Comparison of ENCODE assay signal across 15 cellular contexts in genomic region chr2:23502096-23502495, GRCh38.
DNase-seq lines count a peak whose midpoint lies in the region; ATAC-seq and TF ChIP-seq lines count a peak whose summit lies in the region.
"Had no signal": no experiment of that assay in that cellular context is flagged by ENCODE, and none has a peak within 500 bp of the region (broad histone marks: within the 10 kb centered on the region; RNA-seq: fewer than 3 reads in every experiment).

No MANE protein-coding gene starts in this region.

- peaks cover 36% of the 10 kb centered on the region for H3K4me1 Mint-ChIP-seq in MCF 10A (ENCODE audit: insufficient read depth, unreplicated experiment)
- peaks cover 60% of the 10 kb centered on the region for H3K4me1 Mint-ChIP-seq in neural crest cell
- peaks cover 68% of the 10 kb centered on the region for H3K4me1 Mint-ChIP-seq in type B pancreatic cell (ENCODE audit: unreplicated experiment)

- no peak for TF ChIP-seq POLR2A in breast epithelium (IDR thresholded peaks at IDR 0.05)

- no peaks in the 10 kb centered on the region for H3K36me3 ChIP-seq in breast epithelium

- POLR2A ChIA-PET in MCF 10A (lab: Yijun Ruan, JAX) = no interaction called here

- intact Hi-C loops in breast epithelium (cut with DNase I; ENCODE audit: low total_unique reads) (no loop called here), MCF 10A (cut with micrococcal nuclease) (no loop called here)

- no TSS peak for BruUV-seq in MCF 10A (replicated peaks; lab: Mats Ljungman, UMichigan)

- H3K36me3 Mint-ChIP-seq in MCF 10A (ENCODE audit: insufficient read depth, unreplicated experiment) (peaks cover 4% of the 10 kb centered on the region), neural crest cell (ENCODE audit: low read depth) (no peaks in the 10 kb centered on the region), type B pancreatic cell (no peaks in the 10 kb centered on the region)
- H3K36me3 Mint-ChIP-seq: activated naive CD4-positive, alpha-beta T cell treated with anti-CD3 and anti-CD28 coated beads, Interleukin-2, amount 50 U/mL, for 72 hours had no signal

- H3K27me3 ChIP-seq in breast epithelium = no peaks in the 10 kb centered on the region

- H3K27me3 Mint-ChIP-seq in MCF 10A (ENCODE audit: insufficient read depth, unreplicated experiment) = no peaks in the 10 kb centered on the region
- H3K27me3 Mint-ChIP-seq in neural crest cell (ENCODE audit: low read depth) = no peaks in the 10 kb centered on the region
- H3K27me3 Mint-ChIP-seq in type B pancreatic cell = no peaks in the 10 kb centered on the region

- H3K27ac Mint-ChIP-seq in MCF 10A (ENCODE audit: low read depth, unreplicated experiment) (no peak overlapping the region), neural crest cell (ENCODE audit: unreplicated experiment) (peak overlapping the region; percentile 83), type B pancreatic cell (peak overlapping the region; percentile 5)
- H3K27ac Mint-ChIP-seq: activated naive CD4-positive, alpha-beta T cell treated with anti-CD3 and anti-CD28 coated beads, Interleukin-2, amount 50 U/mL, for 72 hours had no signal

- peak in 1 of 2 donors; percentile 71 for DNase-seq in breast epithelium (ENCODE audit: low spot score in 2 of 2)
- DNase-seq in MCF 10A (ENCODE audit: unreplicated experiment) = no peak
- peak; percentile 57 to 77 for DNase-seq in foreskin fibroblast
- no peak for DNase-seq in neural crest cell (ENCODE audit: low read depth, low spot score)
- no peak for DNase-seq in type B pancreatic cell (ENCODE audit: extremely low spot score, unreplicated experiment)
- no peak for DNase-seq in stimulated activated CD4-positive, alpha-beta T cell treated with anti-CD3 and anti-CD28 coated beads, Interleukin-1b, Interleukin-23, amount 100 ng/mL, for 48 hours
- DNase-seq in NCI-H1930 (lab: John Stamatoyannopoulos, UW) = no peak
- DNase-seq: activated CD4-positive, CD25-positive, alpha-beta regulatory T cell; activated CD8-positive, alpha-beta memory T cell treated with anti-CD3 and anti-CD28 coated beads, Interleukin-2, amount 50 U/mL, for 4 hours; NCI-H1105 treated with DMSO at 0.1 percent for 48 hours; NCI-H2227 treated with DMSO at 0.1 percent for 48 hours; stimulated activated naive CD4-positive, alpha-beta T cell treated with Interleukin-2 at 50 U/mL for 16 hours had no signal

- ATAC-seq in GM21526 (IDR thresholded peaks at IDR 0.05; ENCODE audit: low FRiP score, unreplicated experiment) = no peak
- ATAC-seq: activated naive CD4-positive, alpha-beta T cell treated with anti-CD3 and anti-CD28 coated beads, Interleukin-2, amount 50 U/mL, for 72 hours had no signal

- CTCF ChIA-PET in MCF 10A (lab: Yijun Ruan, JAX) = no interaction called here

- no peak overlapping the region for H3K4me3 ChIP-seq in breast epithelium
- no peak overlapping the region for H3K4me3 ChIP-seq in foreskin fibroblast (ENCODE audit: low read depth in 1 of 2, low read length in 2 of 2)

- no peak overlapping the region for H3K4me3 Mint-ChIP-seq in MCF 10A (ENCODE audit: unreplicated experiment)
- H3K4me3 Mint-ChIP-seq in neural crest cell = peak overlapping the region; percentile 74
- H3K4me3 Mint-ChIP-seq in type B pancreatic cell = no peak overlapping the region

- peak overlapping the region; percentile 61 to 73 for H3K27ac ChIP-seq in breast epithelium
- H3K27ac ChIP-seq: 22Rv1 had no signal

- H3K4me1 ChIP-seq in breast epithelium = peaks cover 0 to 13% of the 10 kb centered on the region in 2 donors

- TF ChIP-seq CTCF in breast epithelium (IDR thresholded peaks at IDR 0.05) (no peak), MCF 10A (IDR thresholded peaks at IDR 0.05; ENCODE audit: unreplicated experiment) (no peak), foreskin fibroblast (IDR thresholded peaks at IDR 0.05; ENCODE audit: low read depth, low read length) (no peak), neural crest cell (conservative IDR thresholded peaks at IDR 0.05) (no peak), type B pancreatic cell (conservative IDR thresholded peaks at IDR 0.05) (no peak)

- no peaks in the 10 kb centered on the region for H3K9me3 Mint-ChIP-seq in MCF 10A (ENCODE audit: unreplicated experiment)
- no peaks in the 10 kb centered on the region for H3K9me3 Mint-ChIP-seq in neural crest cell
- H3K9me3 Mint-ChIP-seq in type B pancreatic cell = no peaks in the 10 kb centered on the region
- H3K9me3 Mint-ChIP-seq: activated naive CD4-positive, alpha-beta T cell treated with anti-CD3 and anti-CD28 coated beads, Interleukin-2, amount 50 U/mL, for 72 hours had no signal

- H3K9me3 ChIP-seq in breast epithelium = no peaks in the 10 kb centered on the region

Comparison
In these comparisons a context has a peak if more than half of its experiments do, and no peak if none do; other contexts are left out.
1. DNase-seq: peak in foreskin fibroblast (2 of 2); none in MCF 10A (single experiment), neural crest cell (single experiment), type B pancreatic cell (single experiment), stimulated activated CD4-positive, alpha-beta T cell treated with anti-CD3 and anti-CD28 coated beads, Interleukin-1b, Interleukin-23, amount 100 ng/mL, for 48 hours (single experiment) and NCI-H1930 (0 of 2).